22 cellular contexts compared by ENCODE assay signal in the genomic region with DNA sequence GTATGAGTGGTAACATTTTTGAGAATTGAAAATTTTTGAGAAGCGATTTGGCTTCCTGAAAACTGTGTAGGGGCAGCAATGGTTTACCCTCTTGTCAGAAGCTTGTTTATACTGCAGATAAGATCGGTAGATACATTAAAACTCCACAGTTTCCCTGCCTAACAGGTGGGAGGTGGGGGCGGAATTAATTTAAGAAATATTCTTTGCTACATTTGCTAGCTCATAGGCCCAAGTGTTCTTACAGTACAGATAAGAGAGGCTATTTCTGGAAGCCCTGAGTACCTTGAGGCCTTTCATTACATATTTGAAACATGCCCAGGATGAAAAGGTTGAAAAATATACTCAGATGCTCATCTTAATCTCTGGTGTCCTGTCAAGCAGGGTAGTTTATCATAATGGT.
"Had no signal": no experiment of that assay in that cellular context is flagged by ENCODE, and none has a peak within 500 bp of the region (broad histone marks: within the 10 kb centered on the region; RNA-seq: fewer than 3 reads in every experiment).

No MANE protein-coding gene starts in this region.

- H3K4me1 ChIP-seq: vagina had no signal

- H2AFZ ChIP-seq: hepatocyte, neural progenitor cell had no signal

- DNase-seq: effector memory CD8-positive, alpha-beta T cell; esophagus squamous epithelium; foreskin fibroblast; kidney; left cardiac atrium; ovary; spleen; stimulated activated CD4-positive, alpha-beta T cell treated with anti-CD3 and anti-CD28 coated beads, Interleukin-15, amount 100 ng/mL, for 24 hours; stimulated activated CD4-positive, alpha-beta T cell treated with anti-CD3 and anti-CD28 coated beads, Interleukin-1b, Interleukin-23, amount 100 ng/mL, for 48 hours; stimulated activated CD4-positive, alpha-beta T cell treated with anti-CD3 and anti-CD28 coated beads, Interleukin-4, amount 100 ng/mL, for 24 hours; stimulated activated naive CD8-positive, alpha-beta T cell treated with anti-CD3 and anti-CD28 coated beads, Interleukin-15, amount 100 ng/mL, for 72 hours; testis; upper lobe of right lung had no signal

- H3K9ac ChIP-seq: neural progenitor cell had no signal

- H3K27ac ChIP-seq: esophagus squamous epithelium, gastroesophageal sphincter, hepatocyte, neural progenitor cell, ovary, spleen, testis, tibial nerve, upper lobe of right lung, vagina had no signal

- H3K4me2 ChIP-seq: hepatocyte had no signal

- ATAC-seq: effector memory CD8-positive, alpha-beta T cell; gastroesophageal sphincter; natural killer cell treated with Interleukin-12 subunit alpha and Interleukin-12 subunit beta and Interleukin-15 and Interleukin-18, amount 100 ng/mL, for 72 hours; sciatic nerve; stimulated activated naive CD8-positive, alpha-beta T cell treated with anti-CD3 and anti-CD28 coated beads, Interleukin-15, amount 100 ng/mL, for 72 hours; upper lobe of right lung had no signal

- H3K9me3 ChIP-seq: gastroesophageal sphincter, testis, vagina had no signal

- H3K27me3 ChIP-seq: esophagus squamous epithelium, gastroesophageal sphincter, hepatocyte, neural progenitor cell, ovary, spleen, testis, tibial nerve, upper lobe of right lung, vagina had no signal

- H3K27me3 Mint-ChIP-seq: stimulated activated memory B cell treated with anti-CD40 and anti-IgM and Interleukin-4, amounts not matched to agents 10 μg/mL and 1 μg/mL and 100 μg/mL, for 72 hours; stimulated activated naive CD8-positive, alpha-beta T cell treated with anti-CD3 and anti-CD28 coated beads, Interleukin-15, amount 100 ng/mL, for 72 hours had no signal

- H3K36me3 ChIP-seq: esophagus squamous epithelium, neural progenitor cell, ovary, upper lobe of right lung, vagina had no signal

- H3K4me3 Mint-ChIP-seq: effector memory CD8-positive, alpha-beta T cell; mesothelial cell of epicardium; natural killer cell treated with Interleukin-12 subunit alpha and Interleukin-12 subunit beta and Interleukin-15 and Interleukin-18, amount 100 ng/mL, for 72 hours; neural progenitor cell; stimulated activated memory B cell treated with anti-CD40 and anti-IgM and Interleukin-4, amounts not matched to agents 10 μg/mL and 1 μg/mL and 100 μg/mL, for 72 hours; stimulated activated naive CD8-positive, alpha-beta T cell treated with anti-CD3 and anti-CD28 coated beads, Interleukin-15, amount 100 ng/mL, for 72 hours had no signal

- H3K27ac Mint-ChIP-seq: effector memory CD8-positive, alpha-beta T cell; mesothelial cell of epicardium; natural killer cell treated with Interleukin-12 subunit alpha and Interleukin-12 subunit beta and Interleukin-15 and Interleukin-18, amount 100 ng/mL, for 72 hours; neural progenitor cell; stimulated activated memory B cell treated with anti-CD40 and anti-IgM and Interleukin-4, amounts not matched to agents 10 μg/mL and 1 μg/mL and 100 μg/mL, for 72 hours; stimulated activated naive CD8-positive, alpha-beta T cell treated with anti-CD3 and anti-CD28 coated beads, Interleukin-15, amount 100 ng/mL, for 72 hours had no signal

- H3K4me3 ChIP-seq: esophagus squamous epithelium, gastroesophageal sphincter, hepatocyte, neural progenitor cell, ovary, spleen, testis, tibial nerve, upper lobe of right lung, vagina had no signal

- FAIRE-seq: kidney had no signal
